24 cellular contexts compared by ENCODE assay signal in genomic region chr6:37580164-37580955, GRCh38.
DNase-seq lines count a peak whose midpoint lies in the region; ATAC-seq, FAIRE-seq and TF ChIP-seq lines count a peak whose summit lies in the region.
"Had no signal": no experiment of that assay in that cellular context is flagged by ENCODE, and none has a peak within 500 bp of the region (broad histone marks: within the 10 kb centered on the region; RNA-seq: fewer than 3 reads in every experiment).

No MANE protein-coding gene starts in this region.

- no peak overlapping the region for H3K4me3 ChIP-seq in A549
- no peak overlapping the region for H3K4me3 ChIP-seq in Panc1 (ENCODE audit: low read depth in 2 of 2, low read length in 2 of 2)
- no peak overlapping the region for H3K4me3 ChIP-seq in K562
- no peak overlapping the region for H3K4me3 ChIP-seq in Peyer's patch

- no peaks in the 10 kb centered on the region for H3K27me3 ChIP-seq in Panc1 (ENCODE audit: control insufficient read depth, insufficient read depth, low read length)
- H3K27me3 ChIP-seq in K562 (ENCODE audit: control insufficient read depth in 2 of 2, insufficient read depth in 2 of 2, low read length in 2 of 2) = peaks cover 51 to 69% of the 10 kb centered on the region in 2 experiments
- H3K27me3 ChIP-seq in Peyer's patch = no peaks in the 10 kb centered on the region
- H3K27me3 ChIP-seq: BE2C, brain microvascular endothelial cell had no signal

- 83% methylated on average over 11 of the region's 11 CpGs for WGBS in A549 (ENCODE audit: missing lambda C conversion rate)
- 14% methylated on average over 11 of the region's 11 CpGs for WGBS in K562 (ENCODE audit: insufficient coverage, low coverage, missing lambda C conversion rate)

- no peak overlapping the region for H3K9ac ChIP-seq in K562 (ENCODE audit: insufficient read depth in 1 of 2, low read depth in 2 of 2, low read length in 2 of 2)
- H3K9ac ChIP-seq: KMS-11 had no signal

- H4K20me1 ChIP-seq in K562 (replicated peaks; ENCODE audit: control insufficient read depth, insufficient read depth, low read length) = peaks cover 13% of the 10 kb centered on the region; the same call in 1 of the 2 replicates

- H3K4me2 ChIP-seq in A549 (no peak overlapping the region), K562 (ENCODE audit: insufficient read depth, low read length) (no peak overlapping the region)
- H3K4me2 ChIP-seq: KMS-11 had no signal

- H3K79me2 ChIP-seq in K562 (ENCODE audit: control insufficient read depth, insufficient read depth, low read length) = no peaks in the 10 kb centered on the region

- BruUV-seq in Panc1 (replicated peaks; lab: Mats Ljungman, UMichigan) (no TSS peak), K562 (replicated peaks; lab: Mats Ljungman, UMichigan) (no TSS peak)

- no peak overlapping the region for H3K27ac ChIP-seq in A549
- peak overlapping the region; percentile 49; the same call in 1 of the 2 replicates for H3K27ac ChIP-seq in Panc1 (ENCODE audit: low read length)
- no peak overlapping the region; the same call in 2 of the 3 replicates for H3K27ac ChIP-seq in K562 (ENCODE audit: extremely low read depth, low read depth, low read length)
- H3K27ac ChIP-seq in Peyer's patch = no peak overlapping the region
- H3K27ac ChIP-seq: brain microvascular endothelial cell, KMS-11 had no signal

- H3K9me3 ChIP-seq in A549 (no peaks in the 10 kb centered on the region), Panc1 (ENCODE audit: control insufficient read depth, insufficient read depth, low read depth, low read length) (no peaks in the 10 kb centered on the region), K562 (replicated peaks; ENCODE audit: control insufficient read depth, insufficient read depth, low read depth, low read length) (no peaks in the 10 kb centered on the region), Peyer's patch (no peaks in the 10 kb centered on the region)
- H3K9me3 ChIP-seq: BE2C had no signal

- FAIRE-seq in A549 (lab: Jason Lieb, UNC) (no peak), K562 (lab: Jason Lieb, UNC) (peak; percentile 83)
- FAIRE-seq: HTR-8/SVneo had no signal

- no peak overlapping the region for H2AFZ ChIP-seq in K562 (ENCODE audit: low read depth, low read length)

- H3K9me1 ChIP-seq in K562 (ENCODE audit: control insufficient read depth, insufficient read depth, low read length) = no peaks in the 10 kb centered on the region

- DNase-seq in A549 (ENCODE audit: low read depth in 1 of 2, low spot score in 1 of 2) (no peak), H4 (ENCODE audit: low spot score) (peak; percentile 22), Panc1 (ENCODE audit: low read depth, low spot score) (no peak), K562 (ENCODE audit: extremely low read depth in 1 of 4, low spot score in 3 of 4) (peak in 3 of 4 experiments; percentile 25 to 37 (median 32)), GM10248 (ENCODE audit: extremely low spot score) (no peak), Peyer's patch (no peak), activated gamma-delta T cell (lab: John Stamatoyannopoulos, UW) (no peak), cerebellar nuclear complex (lab: John Stamatoyannopoulos, UW) (no peak)
- DNase-seq: ACHN; amygdala; BE2C; brain microvascular endothelial cell; CD8-positive, alpha-beta memory T cell; glutamatergic neuron; MV-4-11; NCI-H2081 treated with DMSO at 0.1 percent for 48 hours; NCI-H345; substantia nigra had no signal

- ATAC-seq in A549 (no peak), Panc1 (no peak), K562 (peak; percentile 51)
- ATAC-seq: activated CD8-positive, alpha-beta T cell treated with anti-CD3 and anti-CD28 coated beads, Interleukin-2, amount 10 ng/mL, durations not matched to agents 7 days and 5 days; activated naive CD4-positive, alpha-beta T cell treated with anti-CD3 and anti-CD28 coated beads, Interleukin-2, amount 50 U/mL, for 72 hours; SK-N-SH treated with all-trans-retinoic acid at 6 μM for 48 hours; stimulated activated effector memory CD8-positive, alpha-beta T cell treated with anti-CD3 and anti-CD28 coated beads, Interleukin-12 subunit alpha, Interleukin-12 subunit beta, amount 100 ng/mL, for 72 hours had no signal

- H3K4me1 ChIP-seq in A549 (peaks cover 21% of the 10 kb centered on the region), Panc1 (ENCODE audit: control insufficient read depth, insufficient read depth, low read length) (peaks cover 34% of the 10 kb centered on the region), K562 (replicated peaks in 1 of 2; ENCODE audit: control insufficient read depth in 2 of 2, insufficient read depth in 2 of 2, low read length in 2 of 2) (peaks cover 0 to 7% of the 10 kb centered on the region in 2 experiments; a peak in 2 of 5 replicates), Peyer's patch (no peaks in the 10 kb centered on the region)

- no peak for TF ChIP-seq CTCF in A549 (IDR thresholded peaks at IDR 0.05)
- no peak for TF ChIP-seq CTCF in Panc1 (IDR thresholded peaks at IDR 0.05)
- TF ChIP-seq CTCF in K562 (IDR thresholded peaks at IDR 0.05 in 2 of 3, conservative IDR thresholded peaks at IDR 0.05 in 1 of 3; ENCODE audit: insufficient read depth in 2 of 3, low read depth in 1 of 3, low read length in 3 of 3) = no peak
- TF ChIP-seq CTCF in GM10248 (IDR thresholded peaks at IDR 0.05; ENCODE audit: control extremely low read depth, extremely low read depth, low read depth, missing control alignments) = no peak
- no peak for TF ChIP-seq CTCF in Peyer's patch (IDR thresholded peaks at IDR 0.05)

- intact Hi-C loops in Panc1 (cut with micrococcal nuclease; ENCODE audit: unreplicated experiment) (no loop called here), K562 (cut with micrococcal nuclease) (no loop called here)

- POLR2A ChIA-PET in A549 (lab: Yijun Ruan, JAX) (no interaction called here), Panc1 (lab: Charles Lee) (no interaction called here), K562 (lab: Yijun Ruan, JAX) (interaction anchor here (0.6 to 2.5 kb wide), 6 partner anchors 11 to 562 kb away, joined by 3 to 6 read pairs (median 4); no protein-coding TSS in a partner anchor), GM10248 (lab: Yijun Ruan, JAX) (no interaction called here)

- TF ChIP-seq EP300 in A549 (IDR thresholded peaks at IDR 0.05) (no peak), K562 (IDR thresholded peaks at IDR 0.05; ENCODE audit: low read length) (no peak)

- H3K36me3 ChIP-seq in Panc1 (ENCODE audit: control insufficient read depth, insufficient read depth, low read length) (no peaks in the 10 kb centered on the region), K562 (ENCODE audit: control insufficient read depth, insufficient read depth, low read length) (no peaks in the 10 kb centered on the region), Peyer's patch (no peaks in the 10 kb centered on the region)
- H3K36me3 ChIP-seq: BE2C, brain microvascular endothelial cell had no signal

- no peak for TF ChIP-seq POLR2A in A549 (IDR thresholded peaks at IDR 0.05; ENCODE audit: low read length)
- no peak for TF ChIP-seq POLR2A in K562 (conservative IDR thresholded peaks at IDR 0.05)
- TF ChIP-seq POLR2A in Peyer's patch (IDR thresholded peaks at IDR 0.05) = no peak

- CTCF ChIA-PET in A549 (lab: Yijun Ruan, JAX) (interaction anchor here (0.7 to 6.0 kb wide), 5 partner anchors 9 to 211 kb away, joined by 3 to 39 read pairs (median 3); no protein-coding TSS in a partner anchor), Panc1 (lab: Charles Lee) (interaction anchor here (0.7 kb wide), 1 partner anchor 447 kb away, joined by 3 read pairs; no protein-coding TSS in a partner anchor), K562 (lab: Yijun Ruan, JAX; ENCODE audit: low intra/inter-chr PET ratio) (interaction anchor here (0.7 kb wide), 1 partner anchor 111 kb away, joined by 4 read pairs; no protein-coding TSS in a partner anchor), GM10248 (lab: Yijun Ruan, JAX) (interaction anchor here (0.9 to 6.0 kb wide), 3 partner anchors 13 to 95 kb away, joined by 3 to 33 read pairs (median 3); no protein-coding TSS in a partner anchor)

- TF ChIP-seq RAD21 in A549 (conservative IDR thresholded peaks at IDR 0.05 in 1 of 2, IDR thresholded peaks at IDR 0.05 in 1 of 2) = no peak
- TF ChIP-seq RAD21 in K562 (CRISPR knock-in tag; conservative IDR thresholded peaks at IDR 0.05 in 1 of 2, IDR thresholded peaks at IDR 0.05 in 1 of 2) = no peak

- in situ Hi-C loops in Panc1 (cut with HindIII; ENCODE audit: low pct_unique_long_range_greater_than_20kb, low sequenced_read_pairs) (no loop called here), K562 (cut with MboI) (no loop called here)

TF ChIP-seq in A549, 52 proteins besides CTCF, POLR2A, EP300 and RAD21:
- no peak for TF ChIP-seq KDM1A (IDR thresholded peaks at IDR 0.05; ENCODE audit: low read depth)
- no peak for TF ChIP-seq HEYL (CRISPR knock-in tag; IDR thresholded peaks at IDR 0.05)
- no peak for TF ChIP-seq FOSL2 (IDR thresholded peaks at IDR 0.05)
- peak; percentile 63 for TF ChIP-seq FOSL2 (CRISPR knock-in tag; IDR thresholded peaks at IDR 0.05)

TF ChIP-seq in K562, 482 proteins besides CTCF, POLR2A, EP300 and RAD21 (continues in another document):
- TF ChIP-seq LEF1 (IDR thresholded peaks at IDR 0.05) = no peak
- TF ChIP-seq NR2C1 (IDR thresholded peaks at IDR 0.05) = no peak
- TF ChIP-seq NR2C1 (tag; IDR thresholded peaks at IDR 0.05) = no peak
- no peak for TF ChIP-seq ZNF830 (CRISPR knock-in tag; IDR thresholded peaks at IDR 0.05)
- TF ChIP-seq RCOR1 (IDR thresholded peaks at IDR 0.05; ENCODE audit: borderline replicate concordance in 1 of 2, low read depth in 2 of 2, low read length in 2 of 2) = peak in 1 of 2 experiments; percentile 50; a peak in 1 of 4 replicates
- TF ChIP-seq ATF4 (CRISPR knock-in tag; IDR thresholded peaks at IDR 0.05) = no peak
- no peak for TF ChIP-seq SNRNP70 (optimal IDR thresholded peaks at IDR 0.05; ENCODE audit: low read depth, low read length)
- no peak; the same call in 1 of the 2 replicates for TF ChIP-seq ESRRA (IDR thresholded peaks at IDR 0.05; ENCODE audit: borderline replicate concordance, low read depth)
- TF ChIP-seq ZNF699 (CRISPR knock-in tag; IDR thresholded peaks at IDR 0.05; ENCODE audit: insufficient replicate concordance) = no peak
- no peak for TF ChIP-seq SMAD1 (IDR thresholded peaks at IDR 0.05; ENCODE audit: low read depth, low read length, partially characterized antibody)
- no peak for TF ChIP-seq MTF1 (CRISPR knock-in tag; IDR thresholded peaks at IDR 0.05; ENCODE audit: borderline replicate concordance)
- no peak for TF ChIP-seq HMG20B (CRISPR knock-in tag; IDR thresholded peaks at IDR 0.05)
- no peak for TF ChIP-seq FOXJ2 (tag; IDR thresholded peaks at IDR 0.05)

Comparison
In these comparisons a context has a peak if more than half of its experiments do, and no peak if none do; other contexts are left out.
1. DNase-seq: peak in H4 (single experiment) and K562 (3 of 4); none in A549 (0 of 2), Panc1 (single experiment), GM10248 (single experiment), Peyer's patch (0 of 3), activated gamma-delta T cell (single experiment) and cerebellar nuclear complex (0 of 2).
2. Of the 35 proteins assayed by ChIP-seq in both K562 and A549: peak only in K562: BHLHE40, HDAC2, JUNB, MAX and USF2; only in A549: none; in both: none; in neither: 27; mixed calls (peak in some experiments, not most) for 3.